Comparison of ENCODE assay signal across 23 cellular contexts in the genomic region with DNA sequence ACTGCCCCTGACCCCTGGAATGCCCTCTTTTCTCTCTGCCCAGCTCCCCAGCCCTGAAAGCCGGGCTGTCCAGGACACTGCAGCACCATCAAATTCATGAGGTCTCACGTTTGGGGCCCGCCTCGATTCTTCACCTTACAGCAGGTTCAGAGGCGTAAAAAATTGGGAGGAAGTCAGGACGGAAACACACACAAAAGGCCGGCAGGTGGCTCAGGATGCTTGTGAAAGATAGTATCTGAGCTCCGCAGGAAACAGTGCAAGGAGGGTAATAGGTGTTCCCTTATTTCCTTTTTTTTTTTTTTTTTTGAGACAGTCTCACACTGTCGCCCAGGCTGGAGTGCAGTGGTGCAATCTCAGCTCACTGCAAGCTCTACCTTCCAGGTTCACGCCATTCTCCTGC. TPM values are rescaled to one million over a fixed set of nuclear protein-coding genes. Genes with fewer than 3 reads are reported as not detected.
DNase-seq lines count a peak whose midpoint lies in the region; TF ChIP-seq lines count a peak whose summit lies in the region.
"Had no signal": no experiment of that assay in that cellular context is flagged by ENCODE, and none has a peak within 500 bp of the region (broad histone marks: within the 10 kb centered on the region; RNA-seq: fewer than 3 reads in every experiment).

No MANE protein-coding gene starts in this region.

- H3K36me3 ChIP-seq in GM06990 (ENCODE audit: control insufficient read depth, insufficient read depth, low read length) (no peaks in the 10 kb centered on the region), uterus (no peaks in the 10 kb centered on the region)
- H3K36me3 ChIP-seq: MG63 had no signal

- H3K4me1 ChIP-seq in uterus, result no peaks in the 10 kb centered on the region

- H3K4me3 ChIP-seq in GM06990 (replicated peaks; ENCODE audit: low read depth, low read length) (no peak overlapping the region), uterus (no peak overlapping the region)
- H3K4me3 ChIP-seq: MG63 had no signal

- no peaks in the 10 kb centered on the region for H3K9me3 ChIP-seq in uterus
- H3K9me3 ChIP-seq: MG63 had no signal

- no peak for TF ChIP-seq POLR2A in uterus (IDR thresholded peaks at IDR 0.05)

- DNase-seq in activated CD4-positive, alpha-beta T cell treated with anti-CD3 and anti-CD28 coated beads, Interleukin-2, amount 10 ng/mL, durations not matched to agents 7 days and 5 days, result peak; percentile 50
- DNase-seq in activated CD4-positive, alpha-beta T cell treated with anti-CD3 and anti-CD28 coated beads for 48 hours, result no peak
- DNase-seq in GM06990 (ENCODE audit: extremely low read depth, insufficient read length), result no peak
- DNase-seq in activated CD4-positive, alpha-beta memory T cell treated with anti-CD3 and anti-CD28 coated beads for 36 hours, result peak; percentile 41
- peak; percentile 10 for DNase-seq in mucosa of gallbladder (ENCODE audit: low spot score)
- DNase-seq in cardiac septum (ENCODE audit: low spot score), result no peak
- DNase-seq in uterus, result no peak
- no peak for DNase-seq in HUDEP-2 (lab: John Stamatoyannopoulos, UW; ENCODE audit: unreplicated experiment in 76 of 76)
- DNase-seq: activated CD4-positive, alpha-beta T cell treated with anti-CD3 and anti-CD28 coated beads, Interleukin-2, amount 50 U/mL, for 4 hours; activated T-cell treated with anti-CD3 and anti-CD28 coated beads, Interleukin-2, amount 50 U/mL, for 1 hour; effector CD4-positive, alpha-beta T cell; foreskin melanocyte; H9; immature natural killer cell; MG63; NCI-H1436 treated with DMSO at 0.1 percent for 48 hours; NCI-H748 treated with DMSO at 0.1 percent for 48 hours; nephron progenitor cell; posterior cingulate gyrus; SIG-M5; substantia nigra had no signal

- no peaks in the 10 kb centered on the region for H3K36me3 Mint-ChIP-seq in activated CD4-positive, alpha-beta T cell treated with anti-CD3 and anti-CD28 coated beads, Interleukin-2, amount 10 ng/mL, durations not matched to agents 7 days and 5 days (ENCODE audit: low read depth)
- H3K36me3 Mint-ChIP-seq in activated CD4-positive, alpha-beta memory T cell treated with anti-CD3 and anti-CD28 coated beads for 36 hours, result no peaks in the 10 kb centered on the region
- H3K36me3 Mint-ChIP-seq: IgD-negative memory B cell, immature natural killer cell had no signal

- peak overlapping the region; percentile 50 for H3K27ac Mint-ChIP-seq in activated CD4-positive, alpha-beta T cell treated with anti-CD3 and anti-CD28 coated beads, Interleukin-2, amount 10 ng/mL, durations not matched to agents 7 days and 5 days
- peak overlapping the region; percentile 11 for H3K27ac Mint-ChIP-seq in activated CD4-positive, alpha-beta memory T cell treated with anti-CD3 and anti-CD28 coated beads for 36 hours
- H3K27ac Mint-ChIP-seq: IgD-negative memory B cell, immature natural killer cell, nephron progenitor cell had no signal

- no peak overlapping the region for H3K4me3 Mint-ChIP-seq in activated CD4-positive, alpha-beta T cell treated with anti-CD3 and anti-CD28 coated beads, Interleukin-2, amount 10 ng/mL, durations not matched to agents 7 days and 5 days
- H3K4me3 Mint-ChIP-seq in activated CD4-positive, alpha-beta memory T cell treated with anti-CD3 and anti-CD28 coated beads for 36 hours, result no peak overlapping the region
- H3K4me3 Mint-ChIP-seq: H9, IgD-negative memory B cell, immature natural killer cell, nephron progenitor cell had no signal

- peaks cover 24% of the 10 kb centered on the region for H3K27me3 Mint-ChIP-seq in activated CD4-positive, alpha-beta T cell treated with anti-CD3 and anti-CD28 coated beads, Interleukin-2, amount 10 ng/mL, durations not matched to agents 7 days and 5 days
- peaks cover 6% of the 10 kb centered on the region for H3K27me3 Mint-ChIP-seq in activated CD4-positive, alpha-beta memory T cell treated with anti-CD3 and anti-CD28 coated beads for 36 hours

- peak; percentile 3 for TF ChIP-seq CTCF in GM06990 (IDR thresholded peaks at IDR 0.05; ENCODE audit: insufficient read depth, low read length, poor library complexity, severe bottlenecking)
- TF ChIP-seq CTCF in uterus (IDR thresholded peaks at IDR 0.05), result no peak

- CTCF ChIA-PET in activated CD4-positive, alpha-beta T cell treated with anti-CD3 and anti-CD28 coated beads, Interleukin-2, amount 10 ng/mL, durations not matched to agents 7 days and 5 days (lab: Charles Lee), result no interaction called here
- CTCF ChIA-PET in activated CD4-positive, alpha-beta memory T cell treated with anti-CD3 and anti-CD28 coated beads for 36 hours (lab: Charles Lee), result interaction anchor here (1.1 to 2.4 kb wide), 5 partner anchors 66 to 273 kb away, joined by 4 to 12 read pairs (median 6); no protein-coding TSS in a partner anchor

- no peaks in the 10 kb centered on the region for H3K9me3 Mint-ChIP-seq in activated CD4-positive, alpha-beta T cell treated with anti-CD3 and anti-CD28 coated beads, Interleukin-2, amount 10 ng/mL, durations not matched to agents 7 days and 5 days
- no peaks in the 10 kb centered on the region for H3K9me3 Mint-ChIP-seq in activated CD4-positive, alpha-beta memory T cell treated with anti-CD3 and anti-CD28 coated beads for 36 hours
- H3K9me3 Mint-ChIP-seq: H9, IgD-negative memory B cell, immature natural killer cell, nephron progenitor cell had no signal

- POLR2A ChIA-PET in activated CD4-positive, alpha-beta T cell treated with anti-CD3 and anti-CD28 coated beads, Interleukin-2, amount 10 ng/mL, durations not matched to agents 7 days and 5 days (lab: Charles Lee), result no interaction called here
- POLR2A ChIA-PET in activated CD4-positive, alpha-beta memory T cell treated with anti-CD3 and anti-CD28 coated beads for 36 hours (lab: Charles Lee), result no interaction called here

- H3K27me3 ChIP-seq in GM06990 (replicated peaks; ENCODE audit: control insufficient read depth, insufficient read depth, low read length), result no peaks in the 10 kb centered on the region; the same call in 1 of the 2 replicates
- peaks cover 0 to 11% of the 10 kb centered on the region in 2 donors for H3K27me3 ChIP-seq in uterus

- H3K27ac ChIP-seq in uterus, result no peak overlapping the region

- intact Hi-C loops in activated CD4-positive, alpha-beta memory T cell treated with anti-CD3 and anti-CD28 coated beads for 36 hours (cut with micrococcal nuclease), result loop anchor here (5.0 kb wide), 2 partner anchors 33 to 67 kb away; no protein-coding TSS in a partner anchor
- intact Hi-C loops in cardiac septum (cut with DNase I), result loop anchor here (5.0 kb wide), 1 partner anchor 223 kb away; no protein-coding TSS in a partner anchor
- intact Hi-C loops in uterus (cut with DNase I; ENCODE audit: low total_unique reads), result no loop called here

- H3K4me1 Mint-ChIP-seq in activated CD4-positive, alpha-beta T cell treated with anti-CD3 and anti-CD28 coated beads, Interleukin-2, amount 10 ng/mL, durations not matched to agents 7 days and 5 days, result peaks cover 41% of the 10 kb centered on the region
- peaks cover 38% of the 10 kb centered on the region for H3K4me1 Mint-ChIP-seq in activated CD4-positive, alpha-beta memory T cell treated with anti-CD3 and anti-CD28 coated beads for 36 hours (ENCODE audit: low read depth)

RNA-seq across cellular contexts. Expression of gene RFPL2, which starts 4.1 kb away (rescaled TPM):
- under 1 TPM in 1 of 2 experiments, not detected in 1; 0.30 TPM for total RNA-seq in activated CD4-positive, alpha-beta T cell treated with anti-CD3 and anti-CD28 coated beads, Interleukin-2, amount 10 ng/mL, durations not matched to agents 7 days and 5 days
- total RNA-seq in activated CD4-positive, alpha-beta memory T cell treated with anti-CD3 and anti-CD28 coated beads for 36 hours, result under 1 TPM; 0.52 to 0.53 TPM
- 0.14 TPM for total RNA-seq in mucosa of gallbladder
- total RNA-seq in cardiac septum, result not detected
- not detected for total RNA-seq in uterus
- total RNA-seq: H9, left lobe of liver had no signal

RNA-seq across cellular contexts. Expression of gene C22orf42, which starts 41.6 kb away (rescaled TPM):
- not detected for total RNA-seq in activated CD4-positive, alpha-beta T cell treated with anti-CD3 and anti-CD28 coated beads, Interleukin-2, amount 10 ng/mL, durations not matched to agents 7 days and 5 days
- total RNA-seq in activated CD4-positive, alpha-beta memory T cell treated with anti-CD3 and anti-CD28 coated beads for 36 hours, result not detected
- total RNA-seq in mucosa of gallbladder (not detected), cardiac septum (not detected), uterus (not detected)
- total RNA-seq: H9, left lobe of liver had no signal

RNA-seq across cellular contexts. Expression of gene SLC5A4, which starts 54.4 kb away (rescaled TPM):
- total RNA-seq in activated CD4-positive, alpha-beta T cell treated with anti-CD3 and anti-CD28 coated beads, Interleukin-2, amount 10 ng/mL, durations not matched to agents 7 days and 5 days, result not detected
- total RNA-seq in activated CD4-positive, alpha-beta memory T cell treated with anti-CD3 and anti-CD28 coated beads for 36 hours, result not detected
- total RNA-seq in mucosa of gallbladder (0.81 TPM), cardiac septum (0.19 TPM), uterus (1 to 10 TPM in 2 of 4 donors, not detected in 2; 4.7 to 4.9 TPM)
- total RNA-seq: H9, left lobe of liver had no signal

Comparison
In these comparisons a context has a peak if more than half of its experiments do, and no peak if none do; other contexts are left out.
1. DNase-seq: peak in activated CD4-positive, alpha-beta T cell treated with anti-CD3 and anti-CD28 coated beads, Interleukin-2, amount 10 ng/mL, durations not matched to agents 7 days and 5 days (single experiment), activated CD4-positive, alpha-beta memory T cell treated with anti-CD3 and anti-CD28 coated beads for 36 hours (single experiment) and mucosa of gallbladder (single experiment); none in activated CD4-positive, alpha-beta T cell treated with anti-CD3 and anti-CD28 coated beads for 48 hours (single experiment), GM06990 (single experiment), cardiac septum (single experiment), uterus (0 of 2) and HUDEP-2 (0 of 76).